Comparison of ENCODE assay signal across 1 cellular context in the genomic region with DNA sequence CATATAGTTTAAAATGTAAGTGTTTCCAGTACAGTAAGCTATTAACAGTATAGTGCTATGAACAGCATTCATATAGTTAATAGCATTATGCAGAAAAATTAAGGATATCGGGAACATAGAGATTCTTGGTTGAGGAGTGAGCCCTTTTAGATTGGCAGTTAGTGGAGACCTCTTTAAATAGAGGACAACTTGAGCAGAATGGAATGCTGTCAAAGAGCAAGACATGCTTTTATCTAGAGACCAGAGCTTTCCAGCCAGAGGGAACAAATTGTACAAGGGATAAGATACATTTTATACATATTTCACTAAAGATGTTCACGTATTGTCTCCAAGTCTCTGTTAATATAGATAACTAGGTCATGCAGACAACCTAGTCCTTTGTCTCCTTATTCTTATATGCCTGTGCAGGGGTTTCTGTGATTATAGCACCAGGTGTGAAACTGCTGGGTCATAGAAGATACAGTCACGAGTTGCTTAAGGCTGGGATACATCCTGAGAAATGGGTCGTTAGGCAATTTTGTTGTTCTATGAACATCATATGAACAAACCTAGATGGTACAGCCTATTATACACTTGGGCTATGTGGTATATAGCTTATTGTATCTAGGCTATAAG.
TF ChIP-seq lines count a peak whose summit lies in the region.

No MANE protein-coding gene starts in this region.

TF ChIP-seq in K562, 482 proteins besides CTCF, POLR2A, EP300 and RAD21:
- TF ChIP-seq NCOR1 (IDR thresholded peaks at IDR 0.05) (peak; percentile 41; the same call in 1 of the 2 replicates), RB1 (IDR thresholded peaks at IDR 0.05; ENCODE audit: low read depth) (no peak), HINFP (tag; conservative IDR thresholded peaks at IDR 0.05; ENCODE audit: low read depth) (no peak), ZNF121 (CRISPR knock-in tag; conservative IDR thresholded peaks at IDR 0.05) (no peak), TFE3 (CRISPR knock-in tag; IDR thresholded peaks at IDR 0.05) (peak; percentile 9; the same call in 1 of the 2 replicates), NCOA6 (IDR thresholded peaks at IDR 0.05) (no peak), CREB1 (IDR thresholded peaks at IDR 0.05) (no peak), CREB1 (CRISPR knock-in tag; IDR thresholded peaks at IDR 0.05) (no peak), ZNF707 (CRISPR knock-in tag; conservative IDR thresholded peaks at IDR 0.05) (0 out of 2 replicates have a peak, but pooled peaks have one; percentile 7), SOX6 (IDR thresholded peaks at IDR 0.05) (peak; percentile 47; the same call in 1 of the 2 replicates), ZBTB17 (CRISPR knock-in tag; IDR thresholded peaks at IDR 0.05) (0 out of 2 replicates have a peak, but pooled peaks have one; percentile 14), NR4A1 (CRISPR knock-in tag; IDR thresholded peaks at IDR 0.05) (no peak), NR4A1 (tag; IDR thresholded peaks at IDR 0.05) (no peak), ZKSCAN8 (CRISPR knock-in tag; IDR thresholded peaks at IDR 0.05) (no peak), HIVEP1 (CRISPR knock-in tag; IDR thresholded peaks at IDR 0.05) (no peak), KDM4B (IDR thresholded peaks at IDR 0.05; ENCODE audit: borderline replicate concordance in 2 of 2, low read depth in 1 of 2) (no peak), CBFA2T2 (conservative IDR thresholded peaks at IDR 0.05) (peak; percentile 52), RCOR1 (IDR thresholded peaks at IDR 0.05; ENCODE audit: borderline replicate concordance in 1 of 2, low read depth in 2 of 2, low read length in 2 of 2) (0 out of 4 replicates have a peak, but pooled peaks of 1 of the 2 experiments have one; percentile 9), SMARCE1 (IDR thresholded peaks at IDR 0.05) (no peak), ZNF76 (CRISPR knock-in tag; IDR thresholded peaks at IDR 0.05; ENCODE audit: borderline replicate concordance) (no peak), TEAD4 (IDR thresholded peaks at IDR 0.05; ENCODE audit: low read length) (0 out of 2 replicates have a peak, but pooled peaks have one; percentile 23), TEAD4 (CRISPR knock-in tag; IDR thresholded peaks at IDR 0.05; ENCODE audit: borderline replicate concordance) (no peak), ZBTB26 (CRISPR knock-in tag; IDR thresholded peaks at IDR 0.05) (no peak), CBFA2T3 (IDR thresholded peaks at IDR 0.05) (peak; percentile 66), LEF1 (IDR thresholded peaks at IDR 0.05) (no peak), PHF21A (IDR thresholded peaks at IDR 0.05; ENCODE audit: borderline replicate concordance, low read depth) (no peak), TAL1 (IDR thresholded peaks at IDR 0.05) (peak; percentile 38; the same call in 1 of the 2 replicates), ATF7 (IDR thresholded peaks at IDR 0.05) (no peak)
- TF ChIP-seq, protein P1, sequence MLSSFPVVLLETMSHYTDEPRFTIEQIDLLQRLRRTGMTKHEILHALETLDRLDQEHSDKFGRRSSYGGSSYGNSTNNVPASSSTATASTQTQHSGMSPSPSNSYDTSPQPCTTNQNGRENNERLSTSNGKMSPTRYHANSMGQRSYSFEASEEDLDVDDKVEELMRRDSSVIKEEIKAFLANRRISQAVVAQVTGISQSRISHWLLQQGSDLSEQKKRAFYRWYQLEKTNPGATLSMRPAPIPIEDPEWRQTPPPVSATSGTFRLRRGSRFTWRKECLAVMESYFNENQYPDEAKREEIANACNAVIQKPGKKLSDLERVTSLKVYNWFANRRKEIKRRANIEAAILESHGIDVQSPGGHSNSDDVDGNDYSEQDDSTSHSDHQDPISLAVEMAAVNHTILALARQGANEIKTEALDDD (IDR thresholded peaks at IDR 0.05) = peak; percentile 73
- TF ChIP-seq, protein P2, sequence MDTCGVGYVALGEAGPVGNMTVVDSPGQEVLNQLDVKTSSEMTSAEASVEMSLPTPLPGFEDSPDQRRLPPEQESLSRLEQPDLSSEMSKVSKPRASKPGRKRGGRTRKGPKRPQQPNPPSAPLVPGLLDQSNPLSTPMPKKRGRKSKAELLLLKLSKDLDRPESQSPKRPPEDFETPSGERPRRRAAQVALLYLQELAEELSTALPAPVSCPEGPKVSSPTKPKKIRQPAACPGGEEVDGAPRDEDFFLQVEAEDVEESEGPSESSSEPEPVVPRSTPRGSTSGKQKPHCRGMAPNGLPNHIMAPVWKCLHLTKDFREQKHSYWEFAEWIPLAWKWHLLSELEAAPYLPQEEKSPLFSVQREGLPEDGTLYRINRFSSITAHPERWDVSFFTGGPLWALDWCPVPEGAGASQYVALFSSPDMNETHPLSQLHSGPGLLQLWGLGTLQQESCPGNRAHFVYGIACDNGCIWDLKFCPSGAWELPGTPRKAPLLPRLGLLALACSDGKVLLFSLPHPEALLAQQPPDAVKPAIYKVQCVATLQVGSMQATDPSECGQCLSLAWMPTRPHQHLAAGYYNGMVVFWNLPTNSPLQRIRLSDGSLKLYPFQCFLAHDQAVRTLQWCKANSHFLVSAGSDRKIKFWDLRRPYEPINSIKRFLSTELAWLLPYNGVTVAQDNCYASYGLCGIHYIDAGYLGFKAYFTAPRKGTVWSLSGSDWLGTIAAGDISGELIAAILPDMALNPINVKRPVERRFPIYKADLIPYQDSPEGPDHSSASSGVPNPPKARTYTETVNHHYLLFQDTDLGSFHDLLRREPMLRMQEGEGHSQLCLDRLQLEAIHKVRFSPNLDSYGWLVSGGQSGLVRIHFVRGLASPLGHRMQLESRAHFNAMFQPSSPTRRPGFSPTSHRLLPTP (IDR thresholded peaks at IDR 0.05; ENCODE audit: borderline replicate concordance, extremely low read depth, insufficient read length) = no peak
